Comparison of ENCODE assay signal across 16 cellular contexts in the genomic region with DNA sequence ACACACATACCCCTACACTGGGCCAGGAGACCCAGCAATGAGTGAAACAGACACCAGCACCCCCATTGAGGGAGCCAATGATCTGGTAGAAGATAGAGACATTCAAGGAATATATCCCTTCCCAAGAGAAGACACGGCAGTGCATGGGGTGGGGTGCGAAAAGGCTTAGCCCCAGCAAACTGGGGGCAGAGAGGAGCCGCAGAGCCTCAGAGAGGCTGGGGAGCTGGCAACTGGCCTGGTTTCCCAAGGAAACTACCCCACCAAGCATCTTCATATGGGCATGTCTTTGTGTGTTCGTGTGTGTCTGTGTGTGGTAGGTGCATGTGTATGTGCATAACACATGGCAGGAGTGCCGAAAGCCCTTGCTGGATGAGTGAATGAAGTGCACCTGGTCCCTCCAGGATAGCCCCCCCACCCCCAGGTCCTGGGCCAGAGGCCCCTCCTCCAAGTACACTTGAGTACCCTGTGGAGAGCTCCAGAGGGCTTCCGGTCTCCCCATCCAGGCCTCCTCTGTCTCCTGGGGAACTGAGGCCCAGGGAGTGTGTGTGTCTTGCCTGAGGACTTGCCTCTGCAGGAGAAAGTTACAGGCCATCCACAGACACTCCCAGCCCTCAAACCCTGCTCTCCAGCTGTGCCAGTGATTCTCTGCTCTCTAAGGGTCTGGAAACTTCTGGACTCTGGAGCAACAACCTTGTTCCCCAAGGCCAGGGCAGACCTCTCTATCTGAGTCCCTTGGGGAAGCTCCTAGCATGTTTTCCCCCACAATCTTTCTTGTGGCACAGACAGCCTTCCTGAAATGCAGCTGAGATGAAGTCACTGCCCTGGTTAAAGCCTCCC. TPM values are rescaled to one million over a fixed set of nuclear protein-coding genes. Genes with fewer than 3 reads are reported as not detected.
A peak's percentile ranks its signal among the peaks of the same experiment; 100 is the strongest.
DNase-seq lines count a peak whose midpoint lies in the region; ATAC-seq and TF ChIP-seq lines count a peak whose summit lies in the region.
"Had no signal": no experiment of that assay in that cellular context is flagged by ENCODE, and none has a peak within 500 bp of the region (broad histone marks: within the 10 kb centered on the region; RNA-seq: fewer than 3 reads in every experiment).

No MANE protein-coding gene starts in this region.

- intact Hi-C loops in psoas muscle (cut with DNase I): loop anchor here in 1 of 2 donors (5.0 to 10.0 kb wide), 2 partner anchors 422 to 649 kb away; partner anchors contain the start of gene MED13

- no peak overlapping the region for H3K4me3 ChIP-seq in RWPE2 (ENCODE audit: severe bottlenecking)
- H3K4me3 ChIP-seq in psoas muscle: no peak overlapping the region

- H3K27ac ChIP-seq in RWPE2 (ENCODE audit: poor library complexity, severe bottlenecking): no peak overlapping the region
- H3K27ac ChIP-seq in psoas muscle: peak overlapping the region; percentile 23

- no peaks in the 10 kb centered on the region for H3K36me3 Mint-ChIP-seq in nephron progenitor cell (ENCODE audit: low read depth)
- H3K36me3 Mint-ChIP-seq: CD4-positive, alpha-beta memory T cell; stimulated activated memory B cell treated with anti-CD40 and anti-IgM and Interleukin-4, amounts not matched to agents 10 μg/mL and 1 μg/mL and 100 μg/mL, for 72 hours had no signal

- ATAC-seq in RWPE2 (ENCODE audit: low read depth) (no peak), psoas muscle (no peak), HG02973 (IDR thresholded peaks at IDR 0.05; ENCODE audit: unreplicated experiment) (no peak)
- ATAC-seq: activated naive CD8-positive, alpha-beta T cell treated with anti-CD3 and anti-CD28 coated beads, Interleukin-2, amount 50 U/mL, for 24 hours; stimulated activated memory B cell treated with anti-CD40 and anti-IgM and Interleukin-4, amounts not matched to agents 10 μg/mL and 1 μg/mL and 100 μg/mL, for 72 hours had no signal

- H3K4me1 ChIP-seq in RWPE2 (ENCODE audit: insufficient read depth, poor library complexity, severe bottlenecking): no peaks in the 10 kb centered on the region
- peaks cover under 1% of the 10 kb centered on the region for H3K4me1 ChIP-seq in psoas muscle

- H3K27me3 Mint-ChIP-seq in nephron progenitor cell (ENCODE audit: low read depth, poor library complexity): peaks cover 52% of the 10 kb centered on the region

- peak; percentile 52 for DNase-seq in EL
- DNase-seq in RWPE2 (ENCODE audit: low spot score): peak; percentile 34
- peak; percentile 57 for DNase-seq in hepatic stellate cell (ENCODE audit: low spot score)
- DNase-seq in psoas muscle: peak in 1 of 2 donors; percentile 44
- no peak for DNase-seq in LoVo (ENCODE audit: low spot score)
- DNase-seq in nephron progenitor cell: no peak
- no peak for DNase-seq in stimulated activated CD4-positive, alpha-beta T cell treated with anti-CD3 and anti-CD28 coated beads, Interleukin-12 subunit alpha, Interleukin-12 subunit beta, amount 100 ng/mL, for 4 hours
- DNase-seq: activated naive CD8-positive, alpha-beta T cell treated with anti-CD3 and anti-CD28 coated beads, Interleukin-2, amount 50 U/mL, for 24 hours; activated T-cell treated with anti-CD3 and anti-CD28 coated beads, Interleukin-2, amount 50 U/mL, for 1 hour; CD4-positive, alpha-beta memory T cell; cortex of kidney; stimulated activated CD4-positive, alpha-beta T cell treated with anti-CD3 and anti-CD28 coated beads, Interleukin-4, amount 100 ng/mL, for 4 hours; SW 1271 had no signal

- H3K36me3 ChIP-seq in RWPE2 (ENCODE audit: low read depth) (no peaks in the 10 kb centered on the region), psoas muscle (ENCODE audit: insufficient read depth in 1 of 2, low read depth in 1 of 2) (no peaks in the 10 kb centered on the region)

- WGBS in psoas muscle, 3 donors: 95 to 98% (median 97%) methylated on average over 6 of the region's 6 CpGs

- TF ChIP-seq CTCF in RWPE2 (IDR thresholded peaks at IDR 0.05; ENCODE audit: poor library complexity, severe bottlenecking) (no peak), psoas muscle (IDR thresholded peaks at IDR 0.05) (no peak), nephron progenitor cell (IDR thresholded peaks at IDR 0.05) (no peak)

- no peaks in the 10 kb centered on the region for H3K27me3 ChIP-seq in RWPE2 (ENCODE audit: insufficient read depth, poor library complexity, severe bottlenecking)
- peaks cover 0 to 13% (median 5%) of the 10 kb centered on the region in 3 donors for H3K27me3 ChIP-seq in psoas muscle (ENCODE audit: insufficient read depth in 3 of 3, low read length in 2 of 3)

- H3K4me1 Mint-ChIP-seq in nephron progenitor cell: peaks cover 22% of the 10 kb centered on the region

- H3K9me3 Mint-ChIP-seq in nephron progenitor cell: no peaks in the 10 kb centered on the region
- H3K9me3 Mint-ChIP-seq: activated naive CD8-positive, alpha-beta T cell treated with anti-CD3 and anti-CD28 coated beads, Interleukin-2, amount 50 U/mL, for 24 hours; CD4-positive, alpha-beta memory T cell; stimulated activated memory B cell treated with anti-CD40 and anti-IgM and Interleukin-4, amounts not matched to agents 10 μg/mL and 1 μg/mL and 100 μg/mL, for 72 hours had no signal

- no peaks in the 10 kb centered on the region for H3K9me3 ChIP-seq in RWPE2 (ENCODE audit: severe bottlenecking)
- no peaks in the 10 kb centered on the region for H3K9me3 ChIP-seq in psoas muscle

- H3K4me3 Mint-ChIP-seq in nephron progenitor cell: no peak overlapping the region
- H3K4me3 Mint-ChIP-seq: activated naive CD8-positive, alpha-beta T cell treated with anti-CD3 and anti-CD28 coated beads, Interleukin-2, amount 50 U/mL, for 24 hours; CD4-positive, alpha-beta memory T cell; stimulated activated memory B cell treated with anti-CD40 and anti-IgM and Interleukin-4, amounts not matched to agents 10 μg/mL and 1 μg/mL and 100 μg/mL, for 72 hours had no signal

- no peak overlapping the region for H3K27ac Mint-ChIP-seq in nephron progenitor cell
- H3K27ac Mint-ChIP-seq: activated naive CD8-positive, alpha-beta T cell treated with anti-CD3 and anti-CD28 coated beads, Interleukin-2, amount 50 U/mL, for 24 hours; CD4-positive, alpha-beta memory T cell; stimulated activated memory B cell treated with anti-CD40 and anti-IgM and Interleukin-4, amounts not matched to agents 10 μg/mL and 1 μg/mL and 100 μg/mL, for 72 hours had no signal

RNA-seq across cellular contexts. Expression of gene TBX2, which starts 15.9 kb away (rescaled TPM):
- total RNA-seq in psoas muscle: 1 to 10 TPM; 6.3 to 8.7 (median 8.7) TPM
- 1 to 10 TPM; 3.5 to 5.2 (median 5.1) TPM for polyA plus RNA-seq in psoas muscle
- total RNA-seq: CD4-positive, alpha-beta memory T cell had no signal
- polyA plus RNA-seq: CD4-positive, alpha-beta memory T cell had no signal

RNA-seq across cellular contexts. Expression of gene TBX4, which starts 36.6 kb away (rescaled TPM):
- under 1 TPM in 1 of 4 donors, not detected in 3; 0.22 TPM for total RNA-seq in psoas muscle
- polyA plus RNA-seq in psoas muscle: not detected
- total RNA-seq: CD4-positive, alpha-beta memory T cell; renal cortical epithelial cell had no signal
- polyA plus RNA-seq: CD4-positive, alpha-beta memory T cell had no signal

Comparison
In these comparisons a context has a peak if more than half of its experiments do, and no peak if none do; other contexts are left out.
1. DNase-seq: peak in EL (single experiment), RWPE2 (single experiment) and hepatic stellate cell (single experiment); none in LoVo (single experiment), nephron progenitor cell (single experiment) and stimulated activated CD4-positive, alpha-beta T cell treated with anti-CD3 and anti-CD28 coated beads, Interleukin-12 subunit alpha, Interleukin-12 subunit beta, amount 100 ng/mL, for 4 hours (single experiment).